19 cellular contexts compared by ENCODE assay signal in the genomic region with DNA sequence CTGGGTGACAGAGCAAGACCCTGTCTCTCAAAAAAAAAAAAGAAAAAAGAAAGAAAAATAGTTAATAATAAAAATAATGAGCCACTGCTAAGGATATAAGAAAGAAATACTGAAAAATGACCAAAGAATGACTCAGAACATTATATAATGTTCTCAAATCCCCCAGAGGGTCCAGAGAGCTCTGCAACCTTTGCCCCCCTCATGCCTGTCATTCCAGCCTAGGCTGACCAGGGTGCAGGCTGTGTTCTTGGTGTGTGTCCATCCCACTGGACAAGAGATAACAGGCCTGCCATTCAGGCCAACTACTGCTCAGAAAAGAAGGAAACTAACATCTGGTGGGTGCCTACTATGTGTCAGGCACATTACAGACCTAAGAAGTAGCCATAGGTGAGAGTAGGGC.
A peak's percentile ranks its signal among the peaks of the same experiment; 100 is the strongest.
DNase-seq lines count a peak whose midpoint lies in the region; ATAC-seq and TF ChIP-seq lines count a peak whose summit lies in the region.
"Had no signal": no experiment of that assay in that cellular context is flagged by ENCODE, and none has a peak within 500 bp of the region (broad histone marks: within the 10 kb centered on the region; RNA-seq: fewer than 3 reads in every experiment).

No MANE protein-coding gene starts in this region.

- DNase-seq in adrenal gland (peak in 4 of 7 donors; percentile 15 to 59 (median 20)), left cardiac atrium (no peak), trophoblast cell (no peak), type B pancreatic cell (ENCODE audit: extremely low spot score, unreplicated experiment) (no peak)
- DNase-seq: Calu3; CD8-positive, alpha-beta T cell; KG1; NCI-H1417; NCI-H187 treated with DMSO at 0.1 percent for 48 hours; NCI-H524; NCI-H82; OCI-M1; SHP77 treated with DMSO at 0.1 percent for 48 hours had no signal

- no peak overlapping the region for H3K14ac ChIP-seq in trophoblast cell (ENCODE audit: low read length)

- H3K4me3 ChIP-seq in ACC112 (ENCODE audit: low read depth, low read length) (no peak overlapping the region), adrenal gland (no peak overlapping the region), trophoblast cell (ENCODE audit: low read depth, low read length) (no peak overlapping the region)
- H3K4me3 ChIP-seq: A549, BLaER1, GM12878 had no signal

- H3K4me3 Mint-ChIP-seq in type B pancreatic cell, result no peak overlapping the region
- H3K4me3 Mint-ChIP-seq: CD8-positive, alpha-beta T cell had no signal

- ATAC-seq in left cardiac atrium (peak; percentile 74 to 90), GM18909 (IDR thresholded peaks at IDR 0.05; ENCODE audit: poor library complexity, unreplicated experiment) (no peak), GM21526 (IDR thresholded peaks at IDR 0.05; ENCODE audit: low FRiP score, unreplicated experiment) (no peak)
- ATAC-seq: A549; CD8-positive, alpha-beta T cell; GM12878 had no signal

- H3K9me3 Mint-ChIP-seq in type B pancreatic cell, result peaks cover 5% of the 10 kb centered on the region

- H2BK5ac ChIP-seq in trophoblast cell (ENCODE audit: low read depth, low read length, poor library complexity), result no peak overlapping the region

- H3K27ac Mint-ChIP-seq in type B pancreatic cell, result no peak overlapping the region
- H3K27ac Mint-ChIP-seq: CD8-positive, alpha-beta T cell had no signal

- no peaks in the 10 kb centered on the region for H3K79me2 ChIP-seq in ACC112 (ENCODE audit: control insufficient read depth, insufficient read depth, low read length, unreplicated experiment)
- H3K79me2 ChIP-seq in trophoblast cell (ENCODE audit: control insufficient read depth, insufficient read depth, low read length, poor library complexity), result no peaks in the 10 kb centered on the region

- H3K27me3 ChIP-seq in ACC112 (ENCODE audit: insufficient read depth, low read length) (no peaks in the 10 kb centered on the region), adrenal gland (no peaks in the 10 kb centered on the region), trophoblast cell (ENCODE audit: insufficient read depth, low read length) (no peaks in the 10 kb centered on the region)
- H3K27me3 ChIP-seq: BLaER1 had no signal

- no peak overlapping the region for H3K27ac ChIP-seq in ACC112 (ENCODE audit: low read depth, low read length)
- no peak overlapping the region for H3K27ac ChIP-seq in adrenal gland
- no peak overlapping the region for H3K27ac ChIP-seq in trophoblast cell (ENCODE audit: low read depth, low read length)
- H3K27ac ChIP-seq: A549, BLaER1 had no signal

- H3K36me3 ChIP-seq in ACC112 (ENCODE audit: insufficient read depth, low read length) (no peaks in the 10 kb centered on the region), adrenal gland (replicated peaks in 1 of 2) (no peaks in the 10 kb centered on the region), trophoblast cell (ENCODE audit: control insufficient read depth in 1 of 2, insufficient read depth in 2 of 2, low read length in 2 of 2) (no peaks in the 10 kb centered on the region)
- H3K36me3 ChIP-seq: BLaER1 had no signal

- H2AFZ ChIP-seq in ACC112 (ENCODE audit: low read length, unreplicated experiment) (peak overlapping the region; percentile 11), trophoblast cell (ENCODE audit: insufficient read depth, low read length, poor library complexity) (no peak overlapping the region)

- no peak overlapping the region for H4K91ac ChIP-seq in trophoblast cell (ENCODE audit: low read depth, low read length)

- H3K4me2 ChIP-seq in trophoblast cell (ENCODE audit: low read length), result no peak overlapping the region
- H3K4me2 ChIP-seq: A549, BLaER1 had no signal

- H3K4ac ChIP-seq in trophoblast cell (ENCODE audit: low read depth, low read length), result no peak overlapping the region

- H3K9me3 ChIP-seq in adrenal gland (replicated peaks in 1 of 3) (no peaks in the 10 kb centered on the region), trophoblast cell (ENCODE audit: insufficient read depth, low read depth, low read length) (no peaks in the 10 kb centered on the region)
- H3K9me3 ChIP-seq: A549 had no signal

- H2BK120ac ChIP-seq in trophoblast cell (ENCODE audit: insufficient read depth, low read length, poor library complexity), result no peak overlapping the region

- no peaks in the 10 kb centered on the region for H3K79me1 ChIP-seq in trophoblast cell (ENCODE audit: low read length)

- no peaks in the 10 kb centered on the region for H3K4me1 Mint-ChIP-seq in type B pancreatic cell (ENCODE audit: unreplicated experiment)

- H3K18ac ChIP-seq in trophoblast cell (ENCODE audit: low read length), result no peak overlapping the region

- peak overlapping the region; percentile 61 for H3K23ac ChIP-seq in trophoblast cell (ENCODE audit: low read length)

- no peaks in the 10 kb centered on the region for H3K36me3 Mint-ChIP-seq in type B pancreatic cell
- H3K36me3 Mint-ChIP-seq: CD8-positive, alpha-beta T cell had no signal

- no peaks in the 10 kb centered on the region for H3K27me3 Mint-ChIP-seq in type B pancreatic cell

- intact Hi-C loops in adrenal gland (cut with DNase I), result no loop called here
- intact Hi-C loops in left cardiac atrium (cut with DNase I), result loop anchor here in 1 of 2 donors (10.0 kb wide), 1 partner anchor 47 kb away; no protein-coding TSS in a partner anchor

- H2BK12ac ChIP-seq in trophoblast cell (ENCODE audit: low read length), result no peak overlapping the region

- no peak for TF ChIP-seq POLR2A in adrenal gland (IDR thresholded peaks at IDR 0.05)

- H4K12ac ChIP-seq in trophoblast cell (ENCODE audit: low read depth, low read length), result no peak overlapping the region

- no peak overlapping the region for H3K9ac ChIP-seq in trophoblast cell (ENCODE audit: low read length)
- H3K9ac ChIP-seq: BLaER1 had no signal

- TF ChIP-seq CTCF in adrenal gland (IDR thresholded peaks at IDR 0.05) (no peak), type B pancreatic cell (conservative IDR thresholded peaks at IDR 0.05) (no peak)

- no peak overlapping the region for H4K8ac ChIP-seq in trophoblast cell (ENCODE audit: low read depth, low read length)

- no peak overlapping the region for H2AK5ac ChIP-seq in trophoblast cell (ENCODE audit: low read length)

- peaks cover 16% of the 10 kb centered on the region for H3K4me1 ChIP-seq in ACC112 (ENCODE audit: control insufficient read depth, insufficient read depth, low read length, unreplicated experiment)
- H3K4me1 ChIP-seq in adrenal gland (replicated peaks in 1 of 2), result no peaks in the 10 kb centered on the region
- H3K4me1 ChIP-seq in trophoblast cell (ENCODE audit: control insufficient read depth in 1 of 2, insufficient read depth in 2 of 2, low read length in 2 of 2), result no peaks in the 10 kb centered on the region
- H3K4me1 ChIP-seq: A549, BLaER1 had no signal

Comparison
In these comparisons a context has a peak if more than half of its experiments do, and no peak if none do; other contexts are left out.
1. DNase-seq: peak in adrenal gland (4 of 7); none in left cardiac atrium (single experiment), trophoblast cell (0 of 2) and type B pancreatic cell (single experiment).
2. ATAC-seq: peak in left cardiac atrium (2 of 2); none in GM18909 (single experiment) and GM21526 (single experiment).